8 cellular contexts compared by ENCODE assay signal in genomic region chr19:2236285-2237050, GRCh38. TPM values are rescaled to one million over a fixed set of nuclear protein-coding genes. Genes with fewer than 3 reads are reported as not detected.
DNase-seq lines count a peak whose midpoint lies in the region; ATAC-seq and TF ChIP-seq lines count a peak whose summit lies in the region.

Gene PLEKHJ1 (minus strand): TSS chr19:2236329. CDS start chr19:2236248, 81 bp downstream.
Gene SF3A2 (plus strand): TSS chr19:2236824. CDS start chr19:2243419, 6,595 bp downstream.

- H3K27ac ChIP-seq in ascending aorta (peak within 1 kb of the TSS; percentile 97 to 98), right cardiac atrium (ENCODE audit: low read length) (peak within 1 kb of the TSS; percentile 97), uterus (peak within 1 kb of the TSS; percentile 99)

- H3K9me3 ChIP-seq in ascending aorta = no peaks in the 10 kb centered on the region
- H3K9me3 ChIP-seq in right cardiac atrium (ENCODE audit: control insufficient read depth, low read length) = no peaks in the 10 kb centered on the region
- H3K9me3 ChIP-seq in uterus = no peaks in the 10 kb centered on the region

- H3K4me1 ChIP-seq in ascending aorta = peaks cover 19 to 44% of the 10 kb centered on the region in 2 donors
- peaks cover 21% of the 10 kb centered on the region for H3K4me1 ChIP-seq in right cardiac atrium (ENCODE audit: control insufficient read depth, insufficient read depth, low read length)
- peaks cover 13 to 45% of the 10 kb centered on the region in 2 donors for H3K4me1 ChIP-seq in uterus

- H3K4me3 ChIP-seq in ascending aorta = peak within 1 kb of the TSS; percentile 85 to 100
- peak within 1 kb of the TSS; percentile 92 for H3K4me3 ChIP-seq in right cardiac atrium (ENCODE audit: low read length)
- H3K4me3 ChIP-seq in uterus = peak within 1 kb of the TSS; percentile 92 to 93

- H3K36me3 ChIP-seq in ascending aorta (peaks cover 9 to 20% of the 10 kb centered on the region in 2 donors), uterus (no peaks in the 10 kb centered on the region)

- peaks cover 56% of the 10 kb centered on the region for H3K36me3 Mint-ChIP-seq in T-helper 2 cell treated with Interferon-gamma antibody and Interleukin-4, amounts not matched to agents 5 μg/mL and 100 μg/mL, for 36 hours (ENCODE audit: low read depth)

- no peaks in the 10 kb centered on the region for H3K9me3 Mint-ChIP-seq in T-helper 2 cell treated with Interferon-gamma antibody and Interleukin-4, amounts not matched to agents 5 μg/mL and 100 μg/mL, for 36 hours

- H3K27me3 ChIP-seq in ascending aorta (no peaks in the 10 kb centered on the region), right cardiac atrium (ENCODE audit: control insufficient read depth, insufficient read depth) (no peaks in the 10 kb centered on the region), uterus (no peaks in the 10 kb centered on the region)

- H3K27me3 Mint-ChIP-seq in T-helper 2 cell treated with Interferon-gamma antibody and Interleukin-4, amounts not matched to agents 5 μg/mL and 100 μg/mL, for 36 hours (ENCODE audit: low read depth) = no peaks in the 10 kb centered on the region

- intact Hi-C loops in ascending aorta (cut with DNase I) = loop anchor here (1.0 to 5.0 kb wide), 8 partner anchors 33 to 156 kb away; partner anchors contain the start of genes AP3D1, IZUMO4, LSM7 and MOB3A
- intact Hi-C loops in right cardiac atrium (cut with DNase I) = loop anchor here (5.0 to 10.0 kb wide), 5 partner anchors 36 to 91 kb away; partner anchors contain the start of genes LSM7 (in 1 of the 4) and SPPL2B (in 1 of the 4)
- intact Hi-C loops in uterus (cut with DNase I; ENCODE audit: low total_unique reads) = loop anchor here (5.0 kb wide), 1 partner anchor 36 kb away; no protein-coding TSS in a partner anchor

- peak; percentile 92 for DNase-seq in NCI-H1930 (lab: John Stamatoyannopoulos, UW)
- peak; percentile 98 for DNase-seq in T-helper 2 cell treated with Interferon-gamma antibody and Interleukin-4, amounts not matched to agents 5 μg/mL and 100 μg/mL, for 36 hours (ENCODE audit: low spot score)
- peak; percentile 86 to 98 for DNase-seq in ascending aorta (ENCODE audit: low spot score in 2 of 2)
- peak; percentile 98 to 99 (median 98) for DNase-seq in right cardiac atrium
- DNase-seq in pulmonary artery endothelial cell (ENCODE audit: low read depth, low spot score) = peak; percentile 88
- peak; percentile 97 to 99 for DNase-seq in uterus

- peak; percentile 99 to 100 (median 99) for TF ChIP-seq CTCF in ascending aorta (IDR thresholded peaks at IDR 0.05)
- TF ChIP-seq CTCF in uterus (IDR thresholded peaks at IDR 0.05) = peak; percentile 99 to 100 (median 99)

- TF ChIP-seq POLR2A in uterus (IDR thresholded peaks at IDR 0.05) = peak; percentile 47 to 76

- peaks cover 41% of the 10 kb centered on the region for H3K4me1 Mint-ChIP-seq in T-helper 2 cell treated with Interferon-gamma antibody and Interleukin-4, amounts not matched to agents 5 μg/mL and 100 μg/mL, for 36 hours (ENCODE audit: low read depth)

- peak within 1 kb of the TSS; percentile 97 for H3K27ac Mint-ChIP-seq in T-helper 2 cell treated with Interferon-gamma antibody and Interleukin-4, amounts not matched to agents 5 μg/mL and 100 μg/mL, for 36 hours

- peak; percentile 72 for ATAC-seq in GM18502 (IDR thresholded peaks at IDR 0.05; ENCODE audit: poor library complexity, unreplicated experiment)
- ATAC-seq in HG02970 (IDR thresholded peaks at IDR 0.05; ENCODE audit: low FRiP score, unreplicated experiment) = peak; percentile 76
- peak; percentile 90 to 94 for ATAC-seq in right cardiac atrium

- under 1% methylated on average over 84 of the region's 84 CpGs for WGBS in right cardiac atrium

- H3K4me3 Mint-ChIP-seq in T-helper 2 cell treated with Interferon-gamma antibody and Interleukin-4, amounts not matched to agents 5 μg/mL and 100 μg/mL, for 36 hours = peak within 1 kb of the TSS; percentile 97

RNA-seq across cellular contexts. Expression of gene PLEKHJ1, which starts in this region (rescaled TPM):
- total RNA-seq in ascending aorta = 23.9 TPM
- total RNA-seq in right cardiac atrium = 10 to 100 TPM; 39.9 to 51.8 (median 45.8) TPM
- 65.2 TPM for polyA plus RNA-seq in right cardiac atrium
- 55.3 and 63.0 TPM in 2 replicates for total RNA-seq in pulmonary artery endothelial cell
- total RNA-seq in uterus = 10 to 100 TPM in 3 of 4 donors, 1 to 10 TPM in 1; 5.9 to 56.7 (median 30.1) TPM

RNA-seq across cellular contexts. Expression of gene SF3A2, which starts in this region (rescaled TPM):
- total RNA-seq in ascending aorta = 21.3 TPM
- 10 to 100 TPM; 30.0 to 34.9 (median 33.1) TPM for total RNA-seq in right cardiac atrium
- 26.4 TPM for polyA plus RNA-seq in right cardiac atrium
- total RNA-seq in pulmonary artery endothelial cell = 45.0 and 50.4 TPM in 2 replicates
- 100 to 1,000 TPM in 1 of 4 donors, 10 to 100 TPM in 3; 33.2 to 107 (median 50.6) TPM for total RNA-seq in uterus

Comparison
In these comparisons a context has a peak if more than half of its experiments do, and no peak if none do; other contexts are left out.
1. Peak in every context shown above with its lines: DNase-seq, ATAC-seq, H3K4me3 ChIP-seq and H3K27ac ChIP-seq.